Comparison of ENCODE assay signal across 8 cellular contexts in the genomic region with DNA sequence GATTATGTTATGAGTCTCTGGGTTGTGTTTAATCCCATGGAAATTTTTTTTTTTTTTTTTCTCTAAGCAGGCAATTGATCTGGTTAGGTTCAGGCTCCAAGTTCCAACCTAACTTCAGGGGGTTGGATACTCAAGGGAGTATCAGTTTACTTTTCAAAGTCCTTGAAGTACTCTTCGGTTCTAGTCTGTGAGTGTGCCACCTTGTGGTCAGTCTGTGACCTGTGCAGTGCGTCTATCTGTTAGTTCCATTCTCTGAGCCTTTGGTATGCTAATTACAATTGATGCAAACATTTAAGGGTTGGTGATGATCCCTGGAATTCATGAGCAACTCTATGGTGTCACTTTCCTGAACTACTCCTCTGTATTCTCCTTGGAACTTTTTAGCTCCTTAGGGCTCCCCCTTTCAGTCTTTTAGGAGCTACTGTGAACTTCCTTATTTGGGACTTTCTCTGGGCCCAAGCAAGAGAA.
DNase-seq lines count a peak whose midpoint lies in the region; ATAC-seq and TF ChIP-seq lines count a peak whose summit lies in the region.

No MANE protein-coding gene starts in this region.

- H3K27me3 ChIP-seq in DND-41 (ENCODE audit: insufficient read depth, low read length, poor library complexity) (no peaks in the 10 kb centered on the region), NT2/D1 (ENCODE audit: insufficient read depth, insufficient read length) (no peaks in the 10 kb centered on the region)

- H3K27me3 Mint-ChIP-seq in effector memory CD8-positive, alpha-beta T cell, result no peaks in the 10 kb centered on the region

- no peak overlapping the region; the same call in 1 of the 2 replicates for H3K27ac ChIP-seq in DND-41 (ENCODE audit: low read length)

- H3K36me3 Mint-ChIP-seq in effector memory CD8-positive, alpha-beta T cell (ENCODE audit: insufficient read depth), result no peaks in the 10 kb centered on the region

- H3K36me3 ChIP-seq in DND-41 (ENCODE audit: insufficient read depth, low read length) (peaks cover 3% of the 10 kb centered on the region; the same call in 1 of the 2 replicates), NT2/D1 (ENCODE audit: insufficient read depth, insufficient read length, low read length) (no peaks in the 10 kb centered on the region)

- H3K4me1 Mint-ChIP-seq in effector memory CD8-positive, alpha-beta T cell (ENCODE audit: low read depth in 2 of 2), result no peaks in the 10 kb centered on the region

- no peak overlapping the region for H3K27ac Mint-ChIP-seq in effector memory CD8-positive, alpha-beta T cell

- no peak overlapping the region for H3K4me2 ChIP-seq in DND-41 (ENCODE audit: insufficient read depth, low read length)

- no peak overlapping the region for H2AFZ ChIP-seq in DND-41 (ENCODE audit: low read depth, low read length)

- ATAC-seq in DND-41 (ENCODE audit: insufficient read depth, low read depth) (peak; percentile 68; the same call in 2 of the 3 replicates), GM21717 (IDR thresholded peaks at IDR 0.05; ENCODE audit: unreplicated experiment) (peak; percentile 52), esophagus mucosa (peak; percentile 55)
- no peak for ATAC-seq in effector memory CD8-positive, alpha-beta T cell (replicated peaks)

- H3K9me3 Mint-ChIP-seq in effector memory CD8-positive, alpha-beta T cell, result peaks cover 1 to 7% of the 10 kb centered on the region in 2 donors

- no peaks in the 10 kb centered on the region for H4K20me1 ChIP-seq in DND-41 (ENCODE audit: insufficient read depth, low read length)

- no peak overlapping the region for H3K4me3 Mint-ChIP-seq in effector memory CD8-positive, alpha-beta T cell

- H3K9me3 ChIP-seq in DND-41 (ENCODE audit: insufficient read depth, low read length, severe bottlenecking) (no peaks in the 10 kb centered on the region), NT2/D1 (ENCODE audit: insufficient read depth, low read length) (no peaks in the 10 kb centered on the region)

- TF ChIP-seq CTCF in DND-41 (IDR thresholded peaks at IDR 0.05; ENCODE audit: borderline replicate concordance, extremely low read depth, low read length, poor library complexity, severe bottlenecking), result peak; percentile 72
- TF ChIP-seq CTCF in retinal pigment epithelial cell (conservative IDR thresholded peaks at IDR 0.05; ENCODE audit: low read depth, low read length), result peak; percentile 61

- H3K4me1 ChIP-seq in DND-41 (ENCODE audit: insufficient read depth, low read length), result no peaks in the 10 kb centered on the region
- H3K4me1 ChIP-seq in NT2/D1 (ENCODE audit: insufficient read depth, insufficient read length), result no peaks in the 10 kb centered on the region

- H3K79me2 ChIP-seq in DND-41 (ENCODE audit: insufficient read depth, low read length), result peaks cover 3% of the 10 kb centered on the region; the same call in 1 of the 2 replicates

- H3K4me3 ChIP-seq in DND-41 (ENCODE audit: low read depth in 1 of 2, low read length in 2 of 2) (no peak overlapping the region), NT2/D1 (ENCODE audit: insufficient read length, low read depth) (no peak overlapping the region), retinal pigment epithelial cell (ENCODE audit: low read length) (no peak overlapping the region)

- H3K9ac ChIP-seq in DND-41 (ENCODE audit: low read depth, low read length), result no peak overlapping the region
- H3K9ac ChIP-seq in NT2/D1 (ENCODE audit: insufficient read length, low read depth), result no peak overlapping the region

- DNase-seq in DND-41, result peak; percentile 54
- peak; percentile 44 for DNase-seq in NT2/D1 (ENCODE audit: low read depth, low spot score)
- no peak for DNase-seq in retinal pigment epithelial cell (ENCODE audit: low read depth)
- DNase-seq in effector memory CD8-positive, alpha-beta T cell, result no peak
- DNase-seq in cerebellum (ENCODE audit: low spot score), result no peak
- no peak for DNase-seq in T-helper 9 cell

Comparison
In these comparisons a context has a peak if more than half of its experiments do, and no peak if none do; other contexts are left out.
1. DNase-seq: peak in DND-41 (single experiment) and NT2/D1 (single experiment); none in retinal pigment epithelial cell (single experiment), effector memory CD8-positive, alpha-beta T cell (0 of 3), cerebellum (single experiment) and T-helper 9 cell (single experiment).